In genomic region chr7:130649004-130649790, GRCh38 we compare ENCODE assay signal across 11 cellular contexts. TPM values are rescaled to one million over a fixed set of nuclear protein-coding genes. Genes with fewer than 3 reads are reported as not detected.
A peak's percentile ranks its signal among the peaks of the same experiment; 100 is the strongest.
DNase-seq lines count a peak whose midpoint lies in the region; ATAC-seq, FAIRE-seq and TF ChIP-seq lines count a peak whose summit lies in the region.
"Had no signal": no experiment of that assay in that cellular context is flagged by ENCODE, and none has a peak within 500 bp of the region (broad histone marks: within the 10 kb centered on the region; RNA-seq: fewer than 3 reads in every experiment).

No MANE protein-coding gene starts in this region.

- 88 to 94% methylated on average over 4 of the region's 4 CpGs for WGBS in lower leg skin, 2 donors
- WGBS in pancreas, 2 donors, result 89 to 97% methylated on average over 4 of the region's 4 CpGs

- TF ChIP-seq POLR2A in lower leg skin (IDR thresholded peaks at IDR 0.05), result no peak

- peaks cover 29% of the 10 kb centered on the region for H3K4me1 Mint-ChIP-seq in activated naive CD4-positive, alpha-beta T cell treated with anti-CD3 and anti-CD28 coated beads for 36 hours (ENCODE audit: low read depth)
- H3K4me1 Mint-ChIP-seq in activated naive CD4-positive, alpha-beta T cell treated with anti-CD3 and anti-CD28 coated beads, Interleukin-2, amount 10 ng/mL, durations not matched to agents 7 days and 5 days, result peaks cover 14% of the 10 kb centered on the region
- peaks cover 43% of the 10 kb centered on the region for H3K4me1 Mint-ChIP-seq in activated naive CD8-positive, alpha-beta T cell treated with anti-CD3 and anti-CD28 coated beads, Interleukin-2, amount 50 U/mL, for 24 hours

- no peak for FAIRE-seq in pancreas (lab: Jason Lieb, UNC)
- FAIRE-seq: kidney had no signal

- no peak overlapping the region for H3K4me3 Mint-ChIP-seq in activated naive CD4-positive, alpha-beta T cell treated with anti-CD3 and anti-CD28 coated beads for 36 hours
- H3K4me3 Mint-ChIP-seq in activated naive CD4-positive, alpha-beta T cell treated with anti-CD3 and anti-CD28 coated beads, Interleukin-2, amount 10 ng/mL, durations not matched to agents 7 days and 5 days, result no peak overlapping the region
- peak overlapping the region; percentile 39 for H3K4me3 Mint-ChIP-seq in activated naive CD8-positive, alpha-beta T cell treated with anti-CD3 and anti-CD28 coated beads, Interleukin-2, amount 50 U/mL, for 24 hours

- intact Hi-C loops in activated naive CD4-positive, alpha-beta T cell treated with anti-CD3 and anti-CD28 coated beads for 36 hours (cut with micrococcal nuclease), result loop anchor here (1.0 to 10.0 kb wide), 8 partner anchors 8 to 1214 kb away; partner anchors contain the start of gene STRIP2
- intact Hi-C loops in lower leg skin (cut with DNase I; ENCODE audit: low total_unique reads) (no loop called here), pancreas (cut with DNase I) (no loop called here)

- peaks cover 6% of the 10 kb centered on the region for H3K9me3 Mint-ChIP-seq in activated naive CD4-positive, alpha-beta T cell treated with anti-CD3 and anti-CD28 coated beads for 36 hours
- H3K9me3 Mint-ChIP-seq in activated naive CD4-positive, alpha-beta T cell treated with anti-CD3 and anti-CD28 coated beads, Interleukin-2, amount 10 ng/mL, durations not matched to agents 7 days and 5 days, result peaks cover 7% of the 10 kb centered on the region
- H3K9me3 Mint-ChIP-seq in activated naive CD8-positive, alpha-beta T cell treated with anti-CD3 and anti-CD28 coated beads, Interleukin-2, amount 50 U/mL, for 24 hours, result peaks cover 20% of the 10 kb centered on the region

- peaks cover 36% of the 10 kb centered on the region for H3K36me3 Mint-ChIP-seq in activated naive CD4-positive, alpha-beta T cell treated with anti-CD3 and anti-CD28 coated beads for 36 hours (ENCODE audit: low read depth)
- peaks cover 16% of the 10 kb centered on the region for H3K36me3 Mint-ChIP-seq in activated naive CD4-positive, alpha-beta T cell treated with anti-CD3 and anti-CD28 coated beads, Interleukin-2, amount 10 ng/mL, durations not matched to agents 7 days and 5 days
- peaks cover 57% of the 10 kb centered on the region for H3K36me3 Mint-ChIP-seq in activated naive CD8-positive, alpha-beta T cell treated with anti-CD3 and anti-CD28 coated beads, Interleukin-2, amount 50 U/mL, for 24 hours (ENCODE audit: low read depth)

- H3K27me3 Mint-ChIP-seq in activated naive CD4-positive, alpha-beta T cell treated with anti-CD3 and anti-CD28 coated beads for 36 hours (ENCODE audit: low read depth), result no peaks in the 10 kb centered on the region
- H3K27me3 Mint-ChIP-seq in activated naive CD4-positive, alpha-beta T cell treated with anti-CD3 and anti-CD28 coated beads, Interleukin-2, amount 10 ng/mL, durations not matched to agents 7 days and 5 days, result no peaks in the 10 kb centered on the region
- no peaks in the 10 kb centered on the region for H3K27me3 Mint-ChIP-seq in activated naive CD8-positive, alpha-beta T cell treated with anti-CD3 and anti-CD28 coated beads, Interleukin-2, amount 50 U/mL, for 24 hours
- H3K27me3 Mint-ChIP-seq: CD4-positive, alpha-beta memory T cell had no signal

- TF ChIP-seq CTCF in lower leg skin (IDR thresholded peaks at IDR 0.05) (no peak), pancreas (IDR thresholded peaks at IDR 0.05) (no peak)

- CTCF ChIA-PET in activated naive CD4-positive, alpha-beta T cell treated with anti-CD3 and anti-CD28 coated beads for 36 hours (lab: Charles Lee), result interaction anchor here (1.0 kb wide), 1 partner anchor 8 kb away, joined by 3 read pairs; no protein-coding TSS in a partner anchor
- CTCF ChIA-PET in activated naive CD4-positive, alpha-beta T cell treated with anti-CD3 and anti-CD28 coated beads, Interleukin-2, amount 10 ng/mL, durations not matched to agents 7 days and 5 days (lab: Charles Lee), result interaction anchor here (0.6 kb wide), 1 partner anchor 20 kb away, joined by 3 read pairs; no protein-coding TSS in a partner anchor

- ATAC-seq in HG02884 (IDR thresholded peaks at IDR 0.05; ENCODE audit: unreplicated experiment) (peak; percentile 80), pancreas (no peak)
- ATAC-seq in activated naive CD8-positive, alpha-beta T cell treated with anti-CD3 and anti-CD28 coated beads, Interleukin-2, amount 50 U/mL, for 24 hours, result peak; percentile 98
- peak; percentile 96 for ATAC-seq in stimulated activated naive CD8-positive, alpha-beta T cell treated with anti-CD3 and anti-CD28 coated beads, Interleukin-15, Interleukin-2, amounts not matched to agents 100 U/mL and 50 U/mL, for 24 hours

- no peaks in the 10 kb centered on the region for H3K27me3 ChIP-seq in pancreas

- no peaks in the 10 kb centered on the region for H3K9me3 ChIP-seq in pancreas

- H3K27ac ChIP-seq in pancreas, result no peak overlapping the region

- H3K4me3 ChIP-seq in lower leg skin (ENCODE audit: low read depth, poor library complexity, severe bottlenecking) (no peak overlapping the region), pancreas (no peak overlapping the region)

- no peaks in the 10 kb centered on the region for H3K36me3 ChIP-seq in pancreas

- DNase-seq in activated naive CD4-positive, alpha-beta T cell treated with anti-CD3 and anti-CD28 coated beads for 36 hours, result peak; percentile 53
- no peak for DNase-seq in activated naive CD4-positive, alpha-beta T cell treated with anti-CD3 and anti-CD28 coated beads, Interleukin-2, amount 10 ng/mL, durations not matched to agents 7 days and 5 days
- DNase-seq in activated naive CD8-positive, alpha-beta T cell treated with anti-CD3 and anti-CD28 coated beads, Interleukin-2, amount 50 U/mL, for 24 hours, result peak; percentile 9
- DNase-seq in stimulated activated naive CD8-positive, alpha-beta T cell treated with anti-CD3 and anti-CD28 coated beads, Interleukin-15, Interleukin-2, amounts not matched to agents 100 U/mL and 50 U/mL, for 24 hours, result no peak
- no peak for DNase-seq in lower leg skin (ENCODE audit: low spot score in 2 of 2)
- DNase-seq in pancreas, result no peak
- DNase-seq in activated gamma-delta T cell (lab: John Stamatoyannopoulos, UW), result no peak
- DNase-seq: aorta; CD4-positive, alpha-beta memory T cell; kidney had no signal

- no peaks in the 10 kb centered on the region for H3K4me1 ChIP-seq in pancreas

- peak overlapping the region; percentile 79 for H3K27ac Mint-ChIP-seq in activated naive CD4-positive, alpha-beta T cell treated with anti-CD3 and anti-CD28 coated beads for 36 hours
- no peak overlapping the region for H3K27ac Mint-ChIP-seq in activated naive CD4-positive, alpha-beta T cell treated with anti-CD3 and anti-CD28 coated beads, Interleukin-2, amount 10 ng/mL, durations not matched to agents 7 days and 5 days
- H3K27ac Mint-ChIP-seq in activated naive CD8-positive, alpha-beta T cell treated with anti-CD3 and anti-CD28 coated beads, Interleukin-2, amount 50 U/mL, for 24 hours, result peak overlapping the region; percentile 88

RNA-seq across cellular contexts. Expression of gene COPG2, which starts 19.4 kb away (rescaled TPM):
- 10 to 100 TPM; 32.7 to 35.7 TPM for total RNA-seq in activated naive CD4-positive, alpha-beta T cell treated with anti-CD3 and anti-CD28 coated beads for 36 hours
- total RNA-seq in lower leg skin, result 10 to 100 TPM; 19.9 to 25.9 (median 23.8) TPM
- 10 to 100 TPM in 3 of 6 donors, 1 to 10 TPM in 3; 5.9 to 13.5 (median 9.4) TPM for total RNA-seq in pancreas
- 1 to 10 TPM; 3.8 to 7.7 TPM for polyA plus RNA-seq in pancreas

RNA-seq across cellular contexts. Expression of gene TSGA13, which starts 37.1 kb away (rescaled TPM):
- total RNA-seq in activated naive CD4-positive, alpha-beta T cell treated with anti-CD3 and anti-CD28 coated beads for 36 hours, result not detected
- total RNA-seq in lower leg skin (not detected), pancreas (not detected)
- polyA plus RNA-seq in pancreas, result not detected
- total RNA-seq: aorta; CD4-positive, alpha-beta memory T cell; kidney had no signal
- polyA plus RNA-seq: aorta; CD4-positive, alpha-beta memory T cell had no signal

Comparison
In these comparisons a context has a peak if more than half of its experiments do, and no peak if none do; other contexts are left out.
1. DNase-seq: peak in activated naive CD4-positive, alpha-beta T cell treated with anti-CD3 and anti-CD28 coated beads for 36 hours (single experiment) and activated naive CD8-positive, alpha-beta T cell treated with anti-CD3 and anti-CD28 coated beads, Interleukin-2, amount 50 U/mL, for 24 hours (single experiment); none in activated naive CD4-positive, alpha-beta T cell treated with anti-CD3 and anti-CD28 coated beads, Interleukin-2, amount 10 ng/mL, durations not matched to agents 7 days and 5 days (single experiment), stimulated activated naive CD8-positive, alpha-beta T cell treated with anti-CD3 and anti-CD28 coated beads, Interleukin-15, Interleukin-2, amounts not matched to agents 100 U/mL and 50 U/mL, for 24 hours (single experiment), lower leg skin (0 of 2), pancreas (0 of 6) and activated gamma-delta T cell (single experiment).
2. ATAC-seq: peak in HG02884 (single experiment), activated naive CD8-positive, alpha-beta T cell treated with anti-CD3 and anti-CD28 coated beads, Interleukin-2, amount 50 U/mL, for 24 hours (single experiment) and stimulated activated naive CD8-positive, alpha-beta T cell treated with anti-CD3 and anti-CD28 coated beads, Interleukin-15, Interleukin-2, amounts not matched to agents 100 U/mL and 50 U/mL, for 24 hours (single experiment); none in pancreas (0 of 4).